ENCODE assay signal across 35 cellular contexts in the genomic region with DNA sequence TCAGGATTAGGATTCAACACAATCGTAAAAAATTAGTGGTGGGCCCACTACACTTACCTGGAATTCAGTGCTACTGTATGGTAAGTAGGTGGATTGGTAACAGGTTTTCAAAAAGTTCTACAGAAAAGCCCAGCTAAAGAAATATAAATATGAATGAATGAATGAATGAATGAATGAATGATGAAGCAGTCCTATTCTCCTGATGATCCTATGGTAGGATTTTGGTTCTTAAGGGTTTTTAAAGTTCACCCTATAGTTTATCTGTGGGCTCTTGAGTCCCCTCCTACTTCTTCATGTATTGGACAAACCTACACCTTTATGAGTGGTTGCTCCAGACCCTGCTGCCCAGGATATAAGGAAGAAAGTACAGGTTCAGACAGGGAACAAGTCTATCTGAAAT.
DNase-seq lines count a peak whose midpoint lies in the region; ATAC-seq, FAIRE-seq and TF ChIP-seq lines count a peak whose summit lies in the region.
"Had no signal": no experiment of that assay in that cellular context is flagged by ENCODE, and none has a peak within 500 bp of the region (broad histone marks: within the 10 kb centered on the region; RNA-seq: fewer than 3 reads in every experiment).

No MANE protein-coding gene starts in this region.

- no peak for ATAC-seq in GM12878
- no peak for ATAC-seq in K562
- no peak for ATAC-seq in Right ventricle myocardium superior (ENCODE audit: poor library complexity)
- no peak for ATAC-seq in HG02884 (IDR thresholded peaks at IDR 0.05; ENCODE audit: unreplicated experiment)
- ATAC-seq: CD8-positive, alpha-beta T cell had no signal

- intact Hi-C loops in GM12878 (cut with micrococcal nuclease; ENCODE audit: unreplicated experiment): no loop called here
- intact Hi-C loops in K562 (cut with micrococcal nuclease): no loop called here
- intact Hi-C loops in Right ventricle myocardium superior (cut with DNase I): no loop called here

- POLR2A ChIA-PET in HEK293 (lab: Yijun Ruan, JAX) (no interaction called here), GM12878 (lab: Charles Lee) (no interaction called here), K562 (lab: Yijun Ruan, JAX) (no interaction called here)

- no peaks in the 10 kb centered on the region for H4K20me1 ChIP-seq in GM12878 (ENCODE audit: control insufficient read depth, insufficient read depth)
- H4K20me1 ChIP-seq in K562 (replicated peaks; ENCODE audit: control insufficient read depth, insufficient read depth, low read length): no peaks in the 10 kb centered on the region
- H4K20me1 ChIP-seq: BLaER1; BLaER1 treated with 17β-estradiol and CSF1 and Interleukin-3, amounts not matched to agents 10 nM and 100 nM had no signal

- CTCF ChIA-PET in HEK293 (lab: Yijun Ruan, JAX): interaction anchor here (0.7 to 1.0 kb wide), 2 partner anchors 10 to 21 kb away, joined by 3 read pairs; no protein-coding TSS in a partner anchor
- CTCF ChIA-PET in GM12878 (lab: Yijun Ruan, JAX): no interaction called here
- CTCF ChIA-PET in K562 (lab: Yijun Ruan, JAX; ENCODE audit: low intra/inter-chr PET ratio): no interaction called here

- no peak overlapping the region for H3K27ac ChIP-seq in HEK293 (ENCODE audit: extremely low read depth, low read depth, low read length)
- H3K27ac ChIP-seq in GM12878 (ENCODE audit: control insufficient read depth, insufficient read depth): no peak overlapping the region
- no peak overlapping the region for H3K27ac ChIP-seq in K562 (ENCODE audit: extremely low read depth, low read depth, low read length)
- H3K27ac ChIP-seq: 22Rv1; A549; BLaER1; BLaER1 treated with 17β-estradiol and CSF1 and Interleukin-3, amounts not matched to agents 10 nM and 100 nM; C4-2B had no signal

- H3K4me1 ChIP-seq in HEK293 (ENCODE audit: control insufficient read depth, insufficient read depth, low read length): no peaks in the 10 kb centered on the region
- no peaks in the 10 kb centered on the region for H3K4me1 ChIP-seq in GM12878 (ENCODE audit: control insufficient read depth, insufficient read depth, low read length)
- no peaks in the 10 kb centered on the region for H3K4me1 ChIP-seq in K562 (replicated peaks in 1 of 2; ENCODE audit: control insufficient read depth in 2 of 2, insufficient read depth in 2 of 2, low read length in 2 of 2)
- H3K4me1 ChIP-seq: A549; BE2C; BLaER1; BLaER1 treated with 17β-estradiol and CSF1 and Interleukin-3, amounts not matched to agents 10 nM and 100 nM; Caco-2 had no signal

- RAD21 ChIA-PET in GM12878 (lab: Charles Lee; ENCODE audit: unreplicated experiment): no interaction called here

- H3K27me3 ChIP-seq in GM12878 (replicated peaks in 1 of 2; ENCODE audit: control insufficient read depth in 2 of 2, insufficient read depth in 2 of 2, low read length in 1 of 2): no peaks in the 10 kb centered on the region
- H3K27me3 ChIP-seq in K562 (ENCODE audit: control insufficient read depth in 2 of 2, insufficient read depth in 2 of 2, low read length in 2 of 2): peaks cover 1 to 9% of the 10 kb centered on the region in 2 experiments; a peak in 3 of 5 replicates
- H3K27me3 ChIP-seq: BE2C; BLaER1; BLaER1 treated with 17β-estradiol and CSF1 and Interleukin-3, amounts not matched to agents 10 nM and 100 nM had no signal

- H3K36me3 ChIP-seq in HEK293 (ENCODE audit: control insufficient read depth in 2 of 2, insufficient read depth in 1 of 2, low read length in 2 of 2) (no peaks in the 10 kb centered on the region), GM12878 (ENCODE audit: control insufficient read depth in 2 of 2, insufficient read depth in 2 of 2, low read length in 1 of 2) (no peaks in the 10 kb centered on the region), K562 (ENCODE audit: control insufficient read depth, insufficient read depth, low read length) (no peaks in the 10 kb centered on the region)
- H3K36me3 ChIP-seq: BE2C; BLaER1; BLaER1 treated with 17β-estradiol and CSF1 and Interleukin-3, amounts not matched to agents 10 nM and 100 nM had no signal

- H3K79me2 ChIP-seq in GM12878 (ENCODE audit: control insufficient read depth, insufficient read depth, low read length): no peaks in the 10 kb centered on the region
- no peaks in the 10 kb centered on the region for H3K79me2 ChIP-seq in K562 (ENCODE audit: control insufficient read depth, insufficient read depth, low read length)

- SMC1A ChIA-PET in GM12878 (lab: Charles Lee; ENCODE audit: uncharacterized antibody, unreplicated experiment): interaction anchor here (0.6 kb wide), 1 partner anchor 12 kb away, joined by 3 read pairs; no protein-coding TSS in a partner anchor

- DNase-seq in NCI-H69 (lab: John Stamatoyannopoulos, UW) (peak; percentile 19), GM12878 (ENCODE audit: low read depth, low spot score) (no peak), K562 (ENCODE audit: extremely low read depth in 1 of 4, low spot score in 3 of 4) (no peak), LoVo (ENCODE audit: low spot score) (no peak), Right ventricle myocardium superior (no peak), T-helper 9 cell (no peak)
- DNase-seq: 8988T; ACHN; AML-193; BE2C; C1 segment of cervical spinal cord; Caco-2; Calu3; CD4-positive, alpha-beta memory T cell; CD4-positive, alpha-beta T cell; CD4-positive, CD25-positive, alpha-beta regulatory T cell; CD8-positive, alpha-beta memory T cell; CD8-positive, alpha-beta T cell; COR-L47; DMS 273 treated with DMSO at 0.1 percent for 48 hours; DMS153; DMS53; DMS79; DMS79 treated with DMSO at 0.1 percent for 48 hours; DND-41; EL had no signal

- no peak overlapping the region for H2AFZ ChIP-seq in GM12878 (ENCODE audit: control insufficient read depth, low read depth, low read length)
- no peak overlapping the region for H2AFZ ChIP-seq in K562 (ENCODE audit: low read depth, low read length)

- TF ChIP-seq EP300 in GM12878 (IDR thresholded peaks at IDR 0.05; ENCODE audit: borderline replicate concordance in 1 of 2, control insufficient read depth in 1 of 2, low read depth in 2 of 2, low read length in 2 of 2): no peak
- TF ChIP-seq EP300 in K562 (IDR thresholded peaks at IDR 0.05; ENCODE audit: low read length): no peak

- TF ChIP-seq RAD21 in GM12878 (IDR thresholded peaks at IDR 0.05; ENCODE audit: insufficient read depth, low read depth, low read length): no peak
- TF ChIP-seq RAD21 in K562 (CRISPR knock-in tag; conservative IDR thresholded peaks at IDR 0.05 in 1 of 2, IDR thresholded peaks at IDR 0.05 in 1 of 2): no peak

- in situ Hi-C loops in GM12878 (cut with MboI) (no loop called here), K562 (cut with MboI) (no loop called here)

- no peak for TF ChIP-seq CTCF in HEK293 (tag by site-specific recombination; IDR thresholded peaks at IDR 0.05)
- TF ChIP-seq CTCF in GM12878 (IDR thresholded peaks at IDR 0.05 in 2 of 3, conservative IDR thresholded peaks at IDR 0.05 in 1 of 3; ENCODE audit: control insufficient read depth in 2 of 3, extremely low read depth in 1 of 3, insufficient read depth in 1 of 3, low read depth in 3 of 3, low read length in 3 of 3): no peak
- no peak for TF ChIP-seq CTCF in K562 (IDR thresholded peaks at IDR 0.05 in 2 of 3, conservative IDR thresholded peaks at IDR 0.05 in 1 of 3; ENCODE audit: insufficient read depth in 2 of 3, low read depth in 1 of 3, low read length in 3 of 3)

- TF ChIP-seq POLR2A in GM12878 (IDR thresholded peaks at IDR 0.05; ENCODE audit: low read depth, low read length) (no peak), K562 (conservative IDR thresholded peaks at IDR 0.05) (no peak)

- H3K9me3 ChIP-seq in HEK293 (ENCODE audit: control insufficient read depth, insufficient read depth, low read depth, low read length) (no peaks in the 10 kb centered on the region), GM12878 (replicated peaks; ENCODE audit: control insufficient read depth, insufficient read depth, low read length) (no peaks in the 10 kb centered on the region), K562 (replicated peaks; ENCODE audit: control insufficient read depth, insufficient read depth, low read depth, low read length) (no peaks in the 10 kb centered on the region)
- H3K9me3 ChIP-seq: A549; BE2C; BLaER1; BLaER1 treated with 17β-estradiol and CSF1 and Interleukin-3, amounts not matched to agents 10 nM and 100 nM; Caco-2 had no signal

- H3K4me3 ChIP-seq in HEK293 (ENCODE audit: low read depth, low read length) (no peak overlapping the region), GM12878 (no peak overlapping the region), K562 (no peak overlapping the region)
- H3K4me3 ChIP-seq: A549; BLaER1; BLaER1 treated with 17β-estradiol and CSF1 and Interleukin-3, amounts not matched to agents 10 nM and 100 nM had no signal

- 25% methylated on average over 1 of the region's 1 CpG for WGBS in GM12878 (ENCODE audit: insufficient coverage, insufficient replicate concordance, low lambda C conversion rate, missing lambda C conversion rate)
- WGBS in K562 (ENCODE audit: insufficient coverage, low coverage, missing lambda C conversion rate): 0% methylated on average over 1 of the region's 1 CpG

- no TSS peak for BruUV-seq in GM12878 (replicated peaks; lab: Mats Ljungman, UMichigan)
- no TSS peak for BruUV-seq in K562 (replicated peaks; lab: Mats Ljungman, UMichigan)

- H3K4me2 ChIP-seq in GM12878 (ENCODE audit: control insufficient read depth, insufficient read depth) (no peak overlapping the region), K562 (ENCODE audit: insufficient read depth, low read length) (no peak overlapping the region)
- H3K4me2 ChIP-seq: A549; BLaER1; BLaER1 treated with 17β-estradiol and CSF1 and Interleukin-3, amounts not matched to agents 10 nM and 100 nM had no signal

- FAIRE-seq in GM12878 (lab: Jason Lieb, UNC) (no peak), K562 (lab: Jason Lieb, UNC) (no peak)
- FAIRE-seq: A204.1, A549, D721Med had no signal

- H3K9me1 ChIP-seq in K562 (ENCODE audit: control insufficient read depth, insufficient read depth, low read length): no peaks in the 10 kb centered on the region

- H3K9ac ChIP-seq in GM12878 (ENCODE audit: control insufficient read depth, insufficient read depth, low read length): no peak overlapping the region
- no peak overlapping the region for H3K9ac ChIP-seq in K562 (ENCODE audit: insufficient read depth in 1 of 2, low read depth in 2 of 2, low read length in 2 of 2)
- H3K9ac ChIP-seq: BLaER1; BLaER1 treated with 17β-estradiol and CSF1 and Interleukin-3, amounts not matched to agents 10 nM and 100 nM had no signal

TF ChIP-seq in HEK293, 187 proteins besides CTCF, POLR2A, EP300 and RAD21 (continues in another document):
- TF ChIP-seq ZNF221 (tag by site-specific recombination; IDR thresholded peaks at IDR 0.05; ENCODE audit: borderline replicate concordance): no peak
- 0 out of 2 replicates have a peak, but pooled peaks have one; percentile 26 for TF ChIP-seq ZNF24 (tag by site-specific recombination; IDR thresholded peaks at IDR 0.05)

TF ChIP-seq in K562, 482 proteins besides CTCF, POLR2A, EP300 and RAD21:
- TF ChIP-seq ZNF24 (IDR thresholded peaks at IDR 0.05) (peak; percentile 76; the same call in 1 of the 2 replicates), SMARCA5 (IDR thresholded peaks at IDR 0.05) (no peak)
TF ChIP-seq in K562: peak in this region for 1.

Comparison
In these comparisons a context has a peak if more than half of its experiments do, and no peak if none do; other contexts are left out.
1. Of the 44 proteins assayed by ChIP-seq in both K562 and HEK293: peak only in K562: none; only in HEK293: none; in both: ZNF24; in neither: 43.